8 cellular contexts compared by ENCODE assay signal in the genomic region with DNA sequence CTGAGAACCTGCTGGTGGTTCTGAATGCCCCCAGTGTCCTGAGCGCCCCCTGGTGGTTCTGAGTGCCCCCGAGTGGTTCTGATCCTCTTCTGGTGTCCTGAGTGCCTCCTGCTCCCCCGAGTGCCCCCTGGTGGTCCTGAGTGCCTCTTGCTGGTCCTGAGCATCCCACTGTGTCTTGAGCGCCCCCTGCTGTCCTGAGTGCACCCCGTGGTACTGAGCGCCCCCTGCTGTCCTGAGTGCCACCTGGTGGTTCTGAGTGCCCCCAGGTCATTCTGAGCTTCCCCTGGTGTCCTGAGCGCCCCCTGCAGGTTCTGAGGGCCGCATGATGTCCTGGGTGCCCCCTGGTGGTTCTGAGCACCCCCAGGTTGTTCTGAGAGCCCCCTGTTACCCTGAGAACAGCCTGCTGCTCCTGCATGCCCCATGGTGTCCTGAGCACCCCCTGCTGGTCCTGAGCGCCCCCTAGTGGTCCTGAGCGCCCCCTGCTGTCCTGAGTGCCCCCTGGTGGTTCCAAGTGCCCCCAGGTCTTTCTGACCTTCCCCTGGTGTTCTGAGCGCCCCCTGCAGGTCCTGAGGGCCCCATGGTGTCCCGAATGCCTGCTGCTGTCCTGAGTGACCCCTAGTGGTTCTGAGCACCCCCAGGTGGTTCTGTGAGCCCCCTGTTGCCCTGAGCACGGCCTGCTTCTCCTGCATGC.
DNase-seq lines count a peak whose midpoint lies in the region; ATAC-seq lines count a peak whose summit lies in the region.

No MANE protein-coding gene starts in this region.

- H3K4me3 ChIP-seq in SJCRH30, result no peak overlapping the region

- no peaks in the 10 kb centered on the region for H3K9me3 ChIP-seq in SJCRH30 (replicated peaks)

- ATAC-seq in HG02763 (IDR thresholded peaks at IDR 0.05; ENCODE audit: unreplicated experiment) (peak; percentile 63), sciatic nerve (no peak)

- intact Hi-C loops in sciatic nerve (cut with DNase I), result no loop called here

- H3K4me1 ChIP-seq in SJCRH30, result no peaks in the 10 kb centered on the region

- no peaks in the 10 kb centered on the region for H3K36me3 ChIP-seq in SJCRH30

- no peak overlapping the region for H3K27ac ChIP-seq in SJCRH30

- no peaks in the 10 kb centered on the region for H3K27me3 ChIP-seq in SJCRH30

- DNase-seq in NCI-H146 (lab: John Stamatoyannopoulos, UW), result peak; percentile 59
- no peak for DNase-seq in NCI-H146 treated with DMSO at 0.1 percent for 48 hours (lab: John Stamatoyannopoulos, UW; ENCODE audit: unreplicated experiment)
- peak; percentile 41 to 46 for DNase-seq in SJCRH30
- peak; percentile 35 for DNase-seq in activated naive CD8-positive, alpha-beta T cell treated with anti-CD3 and anti-CD28 coated beads, Interleukin-2, amount 50 U/mL, for 16 hours (ENCODE audit: low read depth, low spot score)
- peak; percentile 58 for DNase-seq in sciatic nerve (ENCODE audit: low spot score)
- no peak for DNase-seq in DMS153 (lab: John Stamatoyannopoulos, UW)
- no peak for DNase-seq in kidney tubule cell (ENCODE audit: low spot score)

Comparison
In these comparisons a context has a peak if more than half of its experiments do, and no peak if none do; other contexts are left out.
1. DNase-seq: peak in NCI-H146 (single experiment), SJCRH30 (2 of 2), activated naive CD8-positive, alpha-beta T cell treated with anti-CD3 and anti-CD28 coated beads, Interleukin-2, amount 50 U/mL, for 16 hours (single experiment) and sciatic nerve (single experiment); none in NCI-H146 treated with DMSO at 0.1 percent for 48 hours (single experiment), DMS153 (single experiment) and kidney tubule cell (single experiment).